ENCODE assay signal across 20 cellular contexts in the genomic region with DNA sequence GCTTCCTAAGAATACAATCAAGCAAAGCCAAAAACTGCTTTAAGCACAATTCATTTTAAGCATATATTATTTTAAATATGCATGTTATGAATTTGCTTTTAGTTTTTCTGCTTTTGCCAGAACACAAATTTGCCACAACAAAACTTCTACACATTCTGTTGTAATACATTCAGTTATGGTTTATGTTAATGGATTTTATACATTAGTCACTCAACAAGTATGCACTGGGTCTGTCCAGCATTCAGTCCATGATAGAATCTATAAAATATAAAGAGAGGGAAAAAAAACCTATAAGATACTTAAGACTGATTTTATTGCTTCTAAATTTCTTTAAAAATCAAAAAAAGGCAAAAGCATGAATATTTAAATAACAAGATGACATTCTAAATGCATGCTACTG.
DNase-seq lines count a peak whose midpoint lies in the region; ATAC-seq, FAIRE-seq and TF ChIP-seq lines count a peak whose summit lies in the region.
"Had no signal": no experiment of that assay in that cellular context is flagged by ENCODE, and none has a peak within 500 bp of the region (broad histone marks: within the 10 kb centered on the region; RNA-seq: fewer than 3 reads in every experiment).

No MANE protein-coding gene starts in this region.

- no peak for TF ChIP-seq POLR2A in H54 (IDR thresholded peaks at IDR 0.05; ENCODE audit: low read depth, low read length)

- peak; percentile 20 for FAIRE-seq in H54 (lab: Jason Lieb, UNC)
- FAIRE-seq: A204.1, RCC 7860 had no signal

- no peak for TF ChIP-seq CTCF in AG10803 (conservative IDR thresholded peaks at IDR 0.05; ENCODE audit: low read length)
- no peak for TF ChIP-seq CTCF in astrocyte of the cerebellum (IDR thresholded peaks at IDR 0.05; ENCODE audit: low read depth, low read length, missing control alignments)

- no peak for ATAC-seq in HG02623 (IDR thresholded peaks at IDR 0.05; ENCODE audit: unreplicated experiment)
- ATAC-seq: CD8-positive, alpha-beta T cell had no signal

- in situ Hi-C loops in astrocyte of the cerebellum (cut with HindIII; ENCODE audit: low sequenced_read_pairs): no loop called here

- peak; percentile 14 for DNase-seq in AG10803 (ENCODE audit: low read depth)
- DNase-seq in H54 (ENCODE audit: insufficient read length, low spot score): no peak
- peak; percentile 12 for DNase-seq in astrocyte of the cerebellum (ENCODE audit: low read depth)
- DNase-seq in fibroblast of peridontal ligament (ENCODE audit: extremely low read depth): peak; percentile 18
- DNase-seq in NCI-H510A treated with DMSO at 0.1 percent for 48 hours (lab: John Stamatoyannopoulos, UW): no peak
- DNase-seq in DMS53 treated with DMSO at 0.1 percent for 48 hours (lab: John Stamatoyannopoulos, UW; ENCODE audit: unreplicated experiment): no peak
- no peak for DNase-seq in globus pallidus (ENCODE audit: low spot score)
- DNase-seq: CD8-positive, alpha-beta T cell; DMS53; HCEC 1CT; NCI-H1436; NCI-H2029; NCI-H446 treated with DMSO at 0.1 percent for 48 hours; NK-92 treated with Interleukin-12 subunit alpha and Interleukin-12 subunit beta, amount 100 ng/mL, for 24 hours; SHP77 had no signal

- H3K4me3 ChIP-seq in AG10803 (ENCODE audit: low read length): no peak overlapping the region
- no peak overlapping the region for H3K4me3 ChIP-seq in astrocyte of the cerebellum (ENCODE audit: low read depth, low read length)
- H3K4me3 ChIP-seq: BLaER1 treated with 17β-estradiol and CSF1 and Interleukin-3, amounts not matched to agents 10 nM and 100 nM; SK-N-MC had no signal

Comparison
In these comparisons a context has a peak if more than half of its experiments do, and no peak if none do; other contexts are left out.
1. DNase-seq: peak in AG10803 (single experiment), astrocyte of the cerebellum (single experiment) and fibroblast of peridontal ligament (single experiment); none in H54 (single experiment), NCI-H510A treated with DMSO at 0.1 percent for 48 hours (single experiment), DMS53 treated with DMSO at 0.1 percent for 48 hours (single experiment) and globus pallidus (single experiment).